Comparison of ENCODE assay signal across 22 cellular contexts in genomic region chr3:155763870-155764463, GRCh38. TPM values are rescaled to one million over a fixed set of nuclear protein-coding genes. Genes with fewer than 3 reads are reported as not detected.
"Had no signal": no experiment of that assay in that cellular context is flagged by ENCODE, and none has a peak within 500 bp of the region (broad histone marks: within the 10 kb centered on the region; RNA-seq: fewer than 3 reads in every experiment).

No MANE protein-coding gene starts in this region.

- FAIRE-seq: kidney had no signal

- H3K36me3 ChIP-seq: right lobe of liver had no signal

- DNase-seq: activated B cell treated with CpG ODN at 0.5 μM for 24 hours; activated CD4-positive, alpha-beta T cell treated with anti-CD3 and anti-CD28 coated beads for 36 hours; activated CD4-positive, alpha-beta T cell treated with anti-CD3 and anti-CD28 coated beads, Interleukin-2, amount 50 U/mL, for 4 hours; activated CD8-positive, alpha-beta memory T cell treated with anti-CD3 and anti-CD28 coated beads for 24 hours; activated CD8-positive, alpha-beta memory T cell treated with anti-CD3 and anti-CD28 coated beads, Interleukin-2, amount 50 U/mL, for 48 hours; activated effector memory CD4-positive, alpha-beta T cell treated with Interleukin-2 at 50 U/mL for 16 hours; activated naive CD4-positive, alpha-beta T cell treated with anti-CD3 and anti-CD28 coated beads, Interleukin-2, amount 10 ng/mL, durations not matched to agents 7 days and 5 days; activated naive CD8-positive, alpha-beta T cell treated with anti-CD3 and anti-CD28 coated beads, Interleukin-2, amount 50 U/mL, for 24 hours; activated T-cell treated with anti-CD3 and anti-CD28 coated beads, Interleukin-2, amount 50 U/mL, for 48 hours; cortex of kidney; endodermal cell; kidney; naive thymus-derived CD4-positive, alpha-beta T cell; right lobe of liver; stimulated activated CD4-positive, alpha-beta T cell treated with anti-CD3 and anti-CD28 coated beads, Interleukin-1b, Interleukin-23, amount 100 ng/mL, for 48 hours; stimulated activated naive CD8-positive, alpha-beta T cell treated with anti-CD3 and anti-CD28 coated beads, Interleukin-15, amount 100 ng/mL, for 72 hours; T-helper 9 cell; tibial artery had no signal

- H3K9me3 ChIP-seq: right lobe of liver, tibial artery had no signal

- H3K4me3 ChIP-seq: lung, neural progenitor cell, right lobe of liver, skin epidermis, tibial artery had no signal

- H3K27ac ChIP-seq: epithelial cell of prostate, neural progenitor cell, right lobe of liver, skin epidermis, tibial artery had no signal

- H3K27me3 ChIP-seq: neural progenitor cell, right lobe of liver, tibial artery had no signal

- H3K9ac ChIP-seq: neural progenitor cell had no signal

- H3K4me2 ChIP-seq: neural progenitor cell had no signal

- H3K4me1 ChIP-seq: neural progenitor cell, right lobe of liver, tibial artery had no signal

- H2AFZ ChIP-seq: neural progenitor cell had no signal

- ATAC-seq: activated CD4-positive, alpha-beta T cell treated with anti-CD3 and anti-CD28 coated beads for 36 hours; activated naive CD8-positive, alpha-beta T cell treated with anti-CD3 and anti-CD28 coated beads, Interleukin-2, amount 50 U/mL, for 24 hours; naive thymus-derived CD4-positive, alpha-beta T cell; right lobe of liver; stimulated activated naive CD8-positive, alpha-beta T cell treated with anti-CD3 and anti-CD28 coated beads, Interleukin-15, amount 100 ng/mL, for 72 hours had no signal

RNA-seq across cellular contexts. Expression of gene PLCH1, which starts 19.1 kb away (rescaled TPM):
- polyA plus RNA-seq: naive thymus-derived CD4-positive, alpha-beta T cell had no signal
